1 cellular context compared by ENCODE assay signal in genomic region chr3:49534581-49535495, GRCh38.
A peak's percentile ranks its signal among the peaks of the same experiment; 100 is the strongest.
TF ChIP-seq lines count a peak whose summit lies in the region.

No MANE protein-coding gene starts in this region.

TF ChIP-seq in H1, 55 proteins besides CTCF, POLR2A, EP300 and RAD21 (continued from another document):
- TF ChIP-seq TEAD4 (IDR thresholded peaks at IDR 0.05; ENCODE audit: low read depth, low read length) = 0 out of 2 replicates have a peak, but pooled peaks have one; percentile 12
- TF ChIP-seq MAFK (IDR thresholded peaks at IDR 0.05; ENCODE audit: low read depth, low read length) = peak; percentile 79
- TF ChIP-seq YY1 (IDR thresholded peaks at IDR 0.05; ENCODE audit: low read depth, low read length) = peak; percentile 50; the same call in 1 of the 2 replicates
- TF ChIP-seq SIN3A (conservative IDR thresholded peaks at IDR 0.05 in 1 of 2, IDR thresholded peaks at IDR 0.05 in 1 of 2; ENCODE audit: low read depth in 1 of 2, low read length in 2 of 2) = peak in 1 of 2 experiments; percentile 58; a peak in 1 of 4 replicates
- TF ChIP-seq POLR2AphosphoS5 (IDR thresholded peaks at IDR 0.05; ENCODE audit: low read depth, low read length) = peak; percentile 49; the same call in 1 of the 2 replicates
- TF ChIP-seq RFX5 (IDR thresholded peaks at IDR 0.05; ENCODE audit: borderline replicate concordance, low read depth, low read length) = peak; percentile 75
- no peak for TF ChIP-seq POU5F1 (IDR thresholded peaks at IDR 0.05; ENCODE audit: low read depth, low read length)
- TF ChIP-seq CEBPB (IDR thresholded peaks at IDR 0.05; ENCODE audit: low read depth, low read length) = peak; percentile 73
- TF ChIP-seq SAP30 (IDR thresholded peaks at IDR 0.05; ENCODE audit: insufficient read depth, insufficient replicate concordance, low read length) = no peak
